ENCODE assay signal across 14 cellular contexts in the genomic region with DNA sequence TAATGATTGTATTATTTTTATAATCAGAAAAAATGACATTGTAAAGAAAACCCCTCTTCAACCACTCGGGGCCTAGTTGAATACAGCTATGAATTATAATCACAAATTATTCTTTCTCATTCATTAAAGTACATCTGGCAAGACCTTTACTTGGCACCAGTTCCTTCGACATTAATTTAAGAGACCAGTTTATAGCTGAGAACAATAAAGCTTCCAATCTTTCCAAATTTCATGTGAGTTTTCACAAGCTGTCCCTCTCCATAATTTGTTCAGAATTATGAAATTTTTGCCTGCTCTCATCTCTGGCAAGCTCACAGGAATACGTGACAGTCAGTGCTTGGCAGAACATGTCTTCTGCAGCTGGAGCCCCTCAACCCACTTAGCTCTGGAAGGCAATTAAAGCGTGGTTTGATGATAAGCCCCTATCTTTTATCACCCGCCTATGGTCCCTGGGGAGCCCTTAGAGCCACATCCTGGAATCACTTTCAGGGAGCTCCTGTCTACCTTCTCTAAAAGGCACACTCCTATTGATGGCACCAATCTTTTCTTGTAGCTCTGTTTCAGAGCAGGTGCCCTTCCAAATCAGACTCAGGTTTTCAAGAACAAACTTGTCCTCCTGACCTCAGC.
"Had no signal": no experiment of that assay in that cellular context is flagged by ENCODE, and none has a peak within 500 bp of the region (broad histone marks: within the 10 kb centered on the region; RNA-seq: fewer than 3 reads in every experiment).

No MANE protein-coding gene starts in this region.

- H3K9me3 ChIP-seq: pancreas, upper lobe of right lung had no signal

- H3K4me1 ChIP-seq: pancreas, upper lobe of right lung had no signal

- H3K36me3 ChIP-seq: pancreas, upper lobe of right lung had no signal

- H3K27ac ChIP-seq: hepatocyte, pancreas, upper lobe of right lung had no signal

- ATAC-seq: activated T-cell treated with anti-CD3 and anti-CD28 coated beads, Interleukin-2, amount 50 U/mL, for 72 hours; pancreas; upper lobe of right lung had no signal

- DNase-seq: activated CD4-positive, alpha-beta memory T cell treated with anti-CD3 and anti-CD28 coated beads for 36 hours; activated CD4-positive, CD25-positive, alpha-beta regulatory T cell treated with anti-CD3 and anti-CD28 coated beads, Interleukin-2, amount 50 U/mL, for 72 hours; activated CD8-positive, alpha-beta memory T cell treated with anti-CD3 and anti-CD28 coated beads, Interleukin-2, amount 50 U/mL, for 4 hours; activated gamma-delta T cell treated with Interleukin-2 at 50 U/mL for 16 hours; activated naive CD8-positive, alpha-beta T cell treated with anti-CD3 and anti-CD28 coated beads, Interleukin-2, amount 10 ng/mL, durations not matched to agents 7 days and 5 days; activated T-cell treated with anti-CD3 and anti-CD28 coated beads, Interleukin-2, amount 50 U/mL, for 72 hours; anterior cingulate cortex; endodermal cell; erythroblast; pancreas; stimulated activated CD4-positive, alpha-beta T cell treated with anti-CD3 and anti-CD28 coated beads, Interleukin-4, amount 100 ng/mL, for 1 hour; stimulated activated CD8-positive, alpha-beta memory T cell treated with anti-CD3 and anti-CD28 coated beads, Interleukin-4, amount 100 ng/mL, for 48 hours; upper lobe of right lung had no signal

- H3K4me3 ChIP-seq: hepatocyte, pancreas, upper lobe of right lung had no signal

- H3K4me2 ChIP-seq: hepatocyte had no signal

- H3K27me3 ChIP-seq: hepatocyte, pancreas, upper lobe of right lung had no signal
